Comparison of ENCODE assay signal across 8 cellular contexts in genomic region chr17:66255112-66255511, GRCh38. TPM values are rescaled to one million over a fixed set of nuclear protein-coding genes. Genes with fewer than 3 reads are reported as not detected.
DNase-seq lines count a peak whose midpoint lies in the region; ATAC-seq and TF ChIP-seq lines count a peak whose summit lies in the region.

No MANE protein-coding gene starts in this region.

- H3K4me1 ChIP-seq in foreskin keratinocyte (no peaks in the 10 kb centered on the region), ovary (ENCODE audit: insufficient read depth) (no peaks in the 10 kb centered on the region)

- no peak overlapping the region for H3K4me3 ChIP-seq in ovary

- peaks cover 17% of the 10 kb centered on the region for H3K4me1 Mint-ChIP-seq in activated T-cell treated with anti-CD3 and anti-CD28 coated beads, Interleukin-2, amount 50 U/mL, for 72 hours (ENCODE audit: low read depth)

- no peaks in the 10 kb centered on the region for H3K36me3 Mint-ChIP-seq in activated T-cell treated with anti-CD3 and anti-CD28 coated beads, Interleukin-2, amount 50 U/mL, for 72 hours (ENCODE audit: insufficient read depth in 2 of 2)

- DNase-seq in DMS79 treated with DMSO at 0.1 percent for 48 hours (lab: John Stamatoyannopoulos, UW) (peak; percentile 61), NCI-H526 treated with DMSO at 0.1 percent for 48 hours (lab: John Stamatoyannopoulos, UW) (peak; percentile 28), foreskin keratinocyte (peak in 1 of 2 donors; percentile 63), ovary (peak in 2 of 5 donors; percentile 13 to 20), HK-2 (ENCODE audit: unreplicated experiment) (no peak)
- peak; percentile 37 to 41 for DNase-seq in activated T-cell treated with anti-CD3 and anti-CD28 coated beads, Interleukin-2, amount 50 U/mL, for 72 hours

- TF ChIP-seq POLR2A in ovary (IDR thresholded peaks at IDR 0.05) = no peak

- no peaks in the 10 kb centered on the region for H3K27me3 Mint-ChIP-seq in activated T-cell treated with anti-CD3 and anti-CD28 coated beads, Interleukin-2, amount 50 U/mL, for 72 hours (ENCODE audit: low read depth)

- TF ChIP-seq CTCF in foreskin keratinocyte (conservative IDR thresholded peaks at IDR 0.05) (peak; percentile 91), ovary (IDR thresholded peaks at IDR 0.05) (peak; percentile 62 to 87 (median 80))

- H3K9me3 Mint-ChIP-seq in activated T-cell treated with anti-CD3 and anti-CD28 coated beads, Interleukin-2, amount 50 U/mL, for 72 hours = no peaks in the 10 kb centered on the region

- TF ChIP-seq EP300 in ovary (IDR thresholded peaks at IDR 0.05) = no peak

- H3K27ac ChIP-seq in foreskin keratinocyte (no peak overlapping the region), ovary (no peak overlapping the region)

- no peaks in the 10 kb centered on the region for H3K36me3 ChIP-seq in ovary

- intact Hi-C loops in ovary (cut with DNase I) = loop anchor here in 3 of 4 donors (1.0 to 10.0 kb wide), 5 partner anchors 310 to 650 kb away; no protein-coding TSS in a partner anchor

- peak overlapping the region; percentile 69 to 81 for H3K4me3 Mint-ChIP-seq in activated T-cell treated with anti-CD3 and anti-CD28 coated beads, Interleukin-2, amount 50 U/mL, for 72 hours

- WGBS in ovary, 3 donors = 23 to 25% (median 23%) methylated on average over 4 of the region's 4 CpGs

- H3K27me3 ChIP-seq in foreskin keratinocyte (no peaks in the 10 kb centered on the region), ovary (no peaks in the 10 kb centered on the region)

- ATAC-seq in HG02981 (IDR thresholded peaks at IDR 0.05; ENCODE audit: unreplicated experiment) (peak; percentile 53), foreskin keratinocyte (peak; percentile 79), GM21381 (IDR thresholded peaks at IDR 0.05; ENCODE audit: unreplicated experiment) (no peak)
- peak; percentile 84 to 89 for ATAC-seq in activated T-cell treated with anti-CD3 and anti-CD28 coated beads, Interleukin-2, amount 50 U/mL, for 72 hours (replicated peaks in 1 of 2)

- peak overlapping the region; percentile 93 for H3K27ac Mint-ChIP-seq in activated T-cell treated with anti-CD3 and anti-CD28 coated beads, Interleukin-2, amount 50 U/mL, for 72 hours

- H3K9me3 ChIP-seq in ovary = no peaks in the 10 kb centered on the region

RNA-seq across cellular contexts. Expression of gene APOH, which starts 25.9 kb away (rescaled TPM):
- total RNA-seq in activated T-cell treated with anti-CD3 and anti-CD28 coated beads, Interleukin-2, amount 50 U/mL, for 72 hours = not detected
- not detected in 2 replicates for total RNA-seq in foreskin keratinocyte
- polyA plus RNA-seq in foreskin keratinocyte = not detected in 2 replicates
- total RNA-seq in ovary = 1 to 10 TPM in 2 of 7 donors, under 1 TPM in 2, not detected in 3; 0.60 to 2.6 (median 1.1) TPM
- under 1 TPM in 1 of 2 donors, not detected in 1; 0.32 TPM for polyA plus RNA-seq in ovary

RNA-seq across cellular contexts. Expression of gene PRKCA, which starts 47.3 kb away (rescaled TPM):
- total RNA-seq in activated T-cell treated with anti-CD3 and anti-CD28 coated beads, Interleukin-2, amount 50 U/mL, for 72 hours = 100 to 1,000 TPM; 126 to 138 TPM
- total RNA-seq in foreskin keratinocyte (5.0 and 6.8 TPM in 2 replicates), ovary (10 to 100 TPM; 22.3 to 67.6 (median 45.0) TPM)
- polyA plus RNA-seq in foreskin keratinocyte (1.7 and 2.0 TPM in 2 replicates), ovary (10 to 100 TPM in 1 of 2 donors, 1 to 10 TPM in 1; 9.1 to 34.4 TPM)
